Comparison of ENCODE assay signal across 9 cellular contexts in the genomic region with DNA sequence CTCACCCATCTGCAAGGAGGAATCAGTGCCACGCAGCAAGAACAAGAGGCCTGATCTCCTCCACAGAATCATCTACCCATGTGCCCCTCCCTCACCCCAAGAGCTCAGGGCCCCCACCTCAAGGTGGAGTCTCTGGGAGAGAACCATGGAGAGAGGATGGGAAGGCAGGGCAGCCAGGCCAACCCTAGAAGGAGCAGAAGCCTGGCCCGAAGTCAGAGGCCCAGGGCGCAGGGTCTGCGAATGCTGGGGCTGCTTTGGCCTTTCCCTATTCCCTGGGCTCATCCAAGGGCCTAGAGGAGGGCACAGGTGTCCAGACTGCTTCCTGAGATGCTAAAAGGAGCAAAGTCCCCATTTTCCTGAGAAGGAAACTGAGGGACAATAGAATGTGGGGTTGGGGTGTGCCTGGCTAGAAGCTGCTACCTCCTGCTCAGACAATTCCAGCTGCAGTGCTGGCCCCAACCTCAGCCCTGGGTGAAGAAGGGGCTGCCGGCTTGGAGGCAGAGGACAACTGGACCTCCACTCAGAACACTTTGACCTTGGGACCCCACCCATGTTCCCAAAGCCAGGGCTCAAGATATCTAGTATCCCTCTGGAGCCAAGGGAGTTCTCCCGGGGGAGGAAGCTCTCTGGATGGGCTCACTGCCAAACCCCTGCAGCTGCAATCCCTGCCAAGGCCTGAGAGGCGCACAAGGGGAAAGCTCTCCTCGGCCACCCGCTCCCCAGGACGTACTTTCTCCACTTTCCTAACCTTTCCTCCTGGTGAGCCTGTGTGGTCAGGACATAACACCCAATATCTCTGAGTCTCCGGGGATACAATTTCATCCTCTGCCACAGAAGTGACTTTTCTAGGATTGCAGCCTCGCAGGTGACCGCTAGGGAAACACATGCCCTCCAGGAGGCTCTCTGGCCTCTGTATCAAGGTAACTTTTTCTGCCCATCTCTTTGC. TPM values are rescaled to one million over a fixed set of nuclear protein-coding genes. Genes with fewer than 3 reads are reported as not detected.
A peak's percentile ranks its signal among the peaks of the same experiment; 100 is the strongest.
DNase-seq lines count a peak whose midpoint lies in the region; ATAC-seq lines count a peak whose summit lies in the region.
"Had no signal": no experiment of that assay in that cellular context is flagged by ENCODE, and none has a peak within 500 bp of the region (broad histone marks: within the 10 kb centered on the region; RNA-seq: fewer than 3 reads in every experiment).

No MANE protein-coding gene starts in this region.

- H3K9ac ChIP-seq in skeletal muscle tissue (ENCODE audit: low read depth in 1 of 3, low read length in 3 of 3) = peak overlapping the region in 2 of 3 donors; percentile 16 to 53

- H3K9me3 ChIP-seq in right cardiac atrium (ENCODE audit: control insufficient read depth, low read length) (no peaks in the 10 kb centered on the region), skeletal muscle tissue (ENCODE audit: control insufficient read depth in 3 of 3, low read length in 3 of 3) (no peaks in the 10 kb centered on the region)

- ATAC-seq in right cardiac atrium = peak; percentile 81 to 87
- no peak for ATAC-seq in GM21825 (IDR thresholded peaks at IDR 0.05; ENCODE audit: unreplicated experiment)
- ATAC-seq in GM18907 (IDR thresholded peaks at IDR 0.05; ENCODE audit: unreplicated experiment) = no peak

- H3K27me3 ChIP-seq in right cardiac atrium (ENCODE audit: control insufficient read depth, insufficient read depth) (no peaks in the 10 kb centered on the region), skeletal muscle tissue (ENCODE audit: control insufficient read depth in 3 of 3, insufficient read depth in 3 of 3, low read length in 3 of 3) (peaks cover 0 to 4% (median under 1%) of the 10 kb centered on the region in 3 donors)

- peak overlapping the region; percentile 10 for H3K27ac ChIP-seq in right cardiac atrium (ENCODE audit: low read length)
- no peak overlapping the region for H3K27ac ChIP-seq in skeletal muscle tissue (ENCODE audit: low read depth, low read length)

- DNase-seq in ELR (ENCODE audit: low read depth) (peak; percentile 78), NCI-H1694 treated with DMSO at 0.1 percent for 48 hours (lab: John Stamatoyannopoulos, UW) (peak; percentile 8), amniotic epithelial cell (ENCODE audit: low read depth) (peak; percentile 74), right cardiac atrium (peak; percentile 86 to 93 (median 92))
- DNase-seq in stimulated activated CD4-positive, alpha-beta T cell treated with anti-CD3 and anti-CD28 coated beads, Interleukin-2, amount 100 ng/mL, for 48 hours = no peak

- 43% methylated on average over 13 of the region's 13 CpGs for WGBS in right cardiac atrium

- peaks cover 18% of the 10 kb centered on the region for H3K4me1 ChIP-seq in right cardiac atrium (ENCODE audit: control insufficient read depth, insufficient read depth, low read length)
- peaks cover 49 to 65% (median 61%) of the 10 kb centered on the region in 3 donors for H3K4me1 ChIP-seq in skeletal muscle tissue (ENCODE audit: control insufficient read depth in 3 of 3, insufficient read depth in 3 of 3, low read length in 3 of 3)

- no peaks in the 10 kb centered on the region for H3K36me3 ChIP-seq in skeletal muscle tissue (ENCODE audit: control insufficient read depth in 3 of 3, insufficient read depth in 3 of 3, low read length in 3 of 3)

- H3K4me3 ChIP-seq in right cardiac atrium (ENCODE audit: low read length) (no peak overlapping the region), skeletal muscle tissue (ENCODE audit: low read length in 3 of 3) (no peak overlapping the region)

- intact Hi-C loops in right cardiac atrium (cut with DNase I) = loop anchor here in 1 of 4 donors (10.0 kb wide), 1 partner anchor 46 kb away; no protein-coding TSS in a partner anchor

RNA-seq across cellular contexts. Expression of gene LEMD1, which starts 16.6 kb away (rescaled TPM):
- total RNA-seq in right cardiac atrium (not detected), skeletal muscle tissue (not detected)
- polyA plus RNA-seq in right cardiac atrium = not detected
- total RNA-seq: T-helper 2 cell treated with Interferon-gamma antibody and Interleukin-4, amounts not matched to agents 100 ng/mL and 5 ng/mL, for 36 hours had no signal

RNA-seq across cellular contexts. Expression of gene BLACAT1, which starts 17.4 kb away (rescaled TPM):
- total RNA-seq in right cardiac atrium (under 1 TPM in 1 of 4 donors, not detected in 3; 0.09 TPM), skeletal muscle tissue (not detected)
- polyA plus RNA-seq in right cardiac atrium = 0.07 TPM

Comparison
In these comparisons a context has a peak if more than half of its experiments do, and no peak if none do; other contexts are left out.
1. DNase-seq: peak in ELR (single experiment), NCI-H1694 treated with DMSO at 0.1 percent for 48 hours (single experiment), amniotic epithelial cell (single experiment) and right cardiac atrium (3 of 3); none in stimulated activated CD4-positive, alpha-beta T cell treated with anti-CD3 and anti-CD28 coated beads, Interleukin-2, amount 100 ng/mL, for 48 hours (0 of 2).
2. ATAC-seq: peak in right cardiac atrium (2 of 2); none in GM21825 (single experiment) and GM18907 (single experiment).